ENCODE assay signal across 1 cellular context in the genomic region with DNA sequence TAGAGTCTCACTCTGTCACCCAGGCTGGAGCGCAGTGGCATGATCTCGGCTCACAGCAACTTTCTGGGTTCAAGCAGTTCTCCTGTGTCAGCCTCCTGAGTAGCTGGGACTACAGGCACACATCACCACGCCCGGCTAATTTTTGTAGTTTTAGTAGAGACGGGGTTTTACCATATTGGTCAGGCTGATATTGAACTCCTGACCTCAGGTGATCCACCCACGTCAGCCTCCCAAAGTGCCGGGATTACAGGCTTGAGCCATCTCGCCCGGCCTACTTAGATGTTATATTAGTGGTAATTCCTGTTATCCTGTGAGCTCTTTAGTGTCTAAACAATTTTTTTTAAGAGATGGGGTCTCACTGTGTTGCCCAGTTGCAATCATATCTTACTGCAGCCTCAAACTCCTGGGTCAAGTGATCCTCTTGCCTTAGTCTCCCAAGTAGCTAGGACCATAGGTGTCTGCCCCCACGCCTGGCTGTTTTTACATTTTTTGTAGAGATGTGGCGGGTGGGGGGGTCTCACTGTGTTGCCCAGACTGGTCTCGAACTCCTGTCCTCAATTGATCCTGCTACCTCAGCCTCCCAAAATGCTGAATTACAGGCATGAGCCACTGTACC.
A peak's percentile ranks its signal among the peaks of the same experiment; 100 is the strongest.
TF ChIP-seq lines count a peak whose summit lies in the region.

No MANE protein-coding gene starts in this region.

TF ChIP-seq in WTC11, 78 proteins besides CTCF, POLR2A, EP300 and RAD21:
- peak; percentile 32; the same call in 1 of the 2 replicates for TF ChIP-seq ZNF121 (CRISPR knock-in tag; IDR thresholded peaks at IDR 0.05)
- TF ChIP-seq SOX15 (CRISPR knock-in tag; IDR thresholded peaks at IDR 0.05): no peak
